Comparison of ENCODE assay signal across 8 cellular contexts in the genomic region with DNA sequence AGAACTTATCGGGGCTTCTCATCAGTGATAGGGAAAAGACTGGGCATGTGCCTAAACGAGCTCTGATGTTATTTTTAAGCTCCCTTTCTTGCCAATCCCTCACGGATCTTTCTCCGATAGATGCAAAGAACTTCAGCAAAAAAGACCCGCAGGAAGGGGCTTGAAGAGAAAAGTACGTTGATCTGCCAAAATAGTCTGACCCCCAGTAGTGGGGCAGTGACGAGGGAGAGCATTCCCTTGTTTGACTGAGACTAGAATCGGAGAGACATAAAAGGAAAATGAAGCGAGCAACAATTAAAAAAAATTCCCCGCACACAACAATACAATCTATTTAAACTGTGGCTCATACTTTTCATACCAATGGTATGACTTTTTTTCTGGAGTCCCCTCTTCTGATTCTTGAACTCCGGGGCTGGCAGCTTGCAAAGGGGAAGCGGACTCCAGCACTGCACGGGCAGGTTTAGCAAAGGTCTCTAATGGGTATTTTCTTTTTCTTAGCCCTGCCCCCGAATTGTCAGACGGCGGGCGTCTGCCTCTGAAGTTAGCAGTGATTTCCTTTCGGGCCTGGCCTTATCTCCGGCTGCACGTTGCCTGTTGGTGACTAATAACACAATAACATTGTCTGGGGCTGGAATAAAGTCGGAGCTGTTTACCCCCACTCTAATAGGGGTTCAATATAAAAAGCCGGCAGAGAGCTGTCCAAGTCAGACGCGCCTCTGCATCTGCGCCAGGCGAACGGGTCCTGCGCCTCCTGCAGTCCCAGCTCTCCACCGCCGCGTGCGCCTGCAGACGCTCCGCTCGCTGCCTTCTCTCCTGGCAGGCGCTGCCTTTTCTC. TPM values are rescaled to one million over a fixed set of nuclear protein-coding genes. Genes with fewer than 3 reads are reported as not detected.
A peak's percentile ranks its signal among the peaks of the same experiment; 100 is the strongest.
DNase-seq lines count a peak whose midpoint lies in the region; ATAC-seq and TF ChIP-seq lines count a peak whose summit lies in the region.

A gene (plus strand): TSS at position 707 of the 835 bp plus-strand sequence. CDS start 269 bp downstream, outside the sequence.

- POLR2A ChIA-PET in AG04450 (lab: Yijun Ruan, JAX): interaction anchor here (0.5 to 1.0 kb wide), 2 partner anchors 277 to 621 kb away, joined by 3 to 8 read pairs; a partner anchor contains a TSS
- POLR2A ChIA-PET in activated CD4-positive, alpha-beta memory T cell treated with anti-CD3 and anti-CD28 coated beads, Interleukin-2, amount 10 ng/mL, durations not matched to agents 7 days and 5 days (lab: Charles Lee): interaction anchor here (1.1 kb wide), 1 partner anchor 281 kb away, joined by 5 read pairs; no protein-coding TSS in a partner anchor

- no peaks in the 10 kb centered on the region for H3K36me3 Mint-ChIP-seq in activated CD4-positive, alpha-beta memory T cell treated with anti-CD3 and anti-CD28 coated beads, Interleukin-2, amount 10 ng/mL, durations not matched to agents 7 days and 5 days (ENCODE audit: low read depth)
- peaks cover 4% of the 10 kb centered on the region for H3K36me3 Mint-ChIP-seq in endothelial cell (ENCODE audit: low read depth, unreplicated experiment)

- H3K4me1 ChIP-seq in mesodermal cell (ENCODE audit: control insufficient read depth, insufficient read depth, low read length, poor library complexity, severe bottlenecking): peaks cover 33% of the 10 kb centered on the region

- peaks cover 47% of the 10 kb centered on the region for H3K27me3 Mint-ChIP-seq in activated CD4-positive, alpha-beta memory T cell treated with anti-CD3 and anti-CD28 coated beads, Interleukin-2, amount 10 ng/mL, durations not matched to agents 7 days and 5 days
- peaks cover 5% of the 10 kb centered on the region for H3K27me3 Mint-ChIP-seq in endothelial cell (ENCODE audit: unreplicated experiment)

- ATAC-seq in GM18517 (IDR thresholded peaks at IDR 0.05; ENCODE audit: unreplicated experiment): peak; percentile 53
- ATAC-seq in HG02973 (IDR thresholded peaks at IDR 0.05; ENCODE audit: unreplicated experiment): peak; percentile 71

- H3K27me3 ChIP-seq in AG04450 (ENCODE audit: control insufficient read depth, insufficient read depth, low read length): no peaks in the 10 kb centered on the region

- no peaks in the 10 kb centered on the region for H3K9me3 Mint-ChIP-seq in activated CD4-positive, alpha-beta memory T cell treated with anti-CD3 and anti-CD28 coated beads, Interleukin-2, amount 10 ng/mL, durations not matched to agents 7 days and 5 days
- no peaks in the 10 kb centered on the region for H3K9me3 Mint-ChIP-seq in endothelial cell (ENCODE audit: unreplicated experiment)

- TF ChIP-seq CTCF in AG04450 (IDR thresholded peaks at IDR 0.05; ENCODE audit: low read depth, low read length): peak; percentile 70
- peak; percentile 42 for TF ChIP-seq CTCF in endothelial cell (IDR thresholded peaks at IDR 0.05; ENCODE audit: unreplicated experiment)

- CTCF ChIA-PET in AG04450 (lab: Charles Lee): interaction anchor here (0.5 to 6.7 kb wide), 67 partner anchors 9 to 763 kb away, joined by 3 to 220 read pairs (median 4); no protein-coding TSS in a partner anchor
- CTCF ChIA-PET in activated CD4-positive, alpha-beta memory T cell treated with anti-CD3 and anti-CD28 coated beads, Interleukin-2, amount 10 ng/mL, durations not matched to agents 7 days and 5 days (lab: Charles Lee): interaction anchor here (0.5 to 3.4 kb wide), 27 partner anchors 9 to 706 kb away, joined by 3 to 56 read pairs (median 4); no protein-coding TSS in a partner anchor

- H3K4me1 Mint-ChIP-seq in activated CD4-positive, alpha-beta memory T cell treated with anti-CD3 and anti-CD28 coated beads, Interleukin-2, amount 10 ng/mL, durations not matched to agents 7 days and 5 days: peaks cover 13% of the 10 kb centered on the region
- H3K4me1 Mint-ChIP-seq in endothelial cell (ENCODE audit: unreplicated experiment): peaks cover 21% of the 10 kb centered on the region

- peak within 1 kb of the TSS; percentile 3 for H3K27ac Mint-ChIP-seq in activated CD4-positive, alpha-beta memory T cell treated with anti-CD3 and anti-CD28 coated beads, Interleukin-2, amount 10 ng/mL, durations not matched to agents 7 days and 5 days
- peak within 1 kb of the TSS; percentile 87 for H3K27ac Mint-ChIP-seq in endothelial cell (ENCODE audit: unreplicated experiment)

- H3K36me3 ChIP-seq in mesodermal cell (ENCODE audit: control insufficient read depth, insufficient read depth, low read length): peaks cover 39% of the 10 kb centered on the region

- WGBS in mesodermal cell (ENCODE audit: insufficient coverage in 2 of 2), 2 experiments: 1% methylated on average over 15 to 26 of the region's 36 CpGs

- H3K9me3 ChIP-seq in AG04450 (ENCODE audit: control insufficient read depth, insufficient read depth, low read length): no peaks in the 10 kb centered on the region
- no peaks in the 10 kb centered on the region for H3K9me3 ChIP-seq in mesodermal cell (ENCODE audit: control insufficient read depth, low read length)

- H3K27ac ChIP-seq in AG04450 (ENCODE audit: low read depth, low read length): peak within 1 kb of the TSS; percentile 88
- H3K27ac ChIP-seq in mesodermal cell (ENCODE audit: low read depth, low read length, severe bottlenecking): peak within 1 kb of the TSS; percentile 89

- H3K4me3 ChIP-seq in AG04450 (ENCODE audit: low read depth, low read length) (peak within 1 kb of the TSS; percentile 71), mesodermal cell (ENCODE audit: extremely low read depth, insufficient read depth, low read length, poor library complexity, severe bottlenecking) (peak within 1 kb of the TSS; percentile 63)

- DNase-seq in AG04450 (ENCODE audit: low read depth, low spot score) (peak; percentile 50), NCI-H2227 treated with DMSO at 0.1 percent for 48 hours (lab: John Stamatoyannopoulos, UW) (peak; percentile 78), endothelial cell (ENCODE audit: low spot score) (peak; percentile 85)
- DNase-seq in activated CD4-positive, alpha-beta memory T cell treated with anti-CD3 and anti-CD28 coated beads, Interleukin-2, amount 10 ng/mL, durations not matched to agents 7 days and 5 days: peak; percentile 55
- DNase-seq in stimulated activated CD8-positive, alpha-beta memory T cell treated with anti-CD3 and anti-CD28 coated beads, Interleukin-15, amount 100 ng/mL, for 48 hours (ENCODE audit: low read depth in 2 of 2): peak; percentile 40 to 44

- H3K4me3 Mint-ChIP-seq in activated CD4-positive, alpha-beta memory T cell treated with anti-CD3 and anti-CD28 coated beads, Interleukin-2, amount 10 ng/mL, durations not matched to agents 7 days and 5 days: peak within 1 kb of the TSS; percentile 62
- peak within 1 kb of the TSS; percentile 84 for H3K4me3 Mint-ChIP-seq in endothelial cell (ENCODE audit: unreplicated experiment)

RNA-seq across cellular contexts. Expression of the gene that starts here (rescaled TPM):
- 1.7 and 2.1 TPM in 2 replicates for polyA plus RNA-seq in AG04450 (2011; rRNA removed)
- 2.1 and 2.2 TPM in 2 replicates for polyA minus RNA-seq in AG04450 (2011; rRNA and poly(A)+ RNA removed)
- under 1 TPM in 1 of 2 experiments, not detected in 1; 0.10 TPM for total RNA-seq in activated CD4-positive, alpha-beta memory T cell treated with anti-CD3 and anti-CD28 coated beads, Interleukin-2, amount 10 ng/mL, durations not matched to agents 7 days and 5 days
- total RNA-seq in endothelial cell (ENCODE audit: unreplicated experiment): 8.3 TPM
- polyA plus RNA-seq in mesodermal cell (2013, experiment 1 of 2): 43.7 TPM
- 45.3 TPM for polyA plus RNA-seq in mesodermal cell (2013, experiment 2 of 2)

Comparison
In these comparisons a context has a peak if more than half of its experiments do, and no peak if none do; other contexts are left out.
1. Peak in every context shown above with its lines: DNase-seq, ATAC-seq, H3K4me3 ChIP-seq and H3K27ac ChIP-seq.
2. Peak in DNase-seq in activated CD4-positive, alpha-beta memory T cell treated with anti-CD3 and anti-CD28 coated beads, Interleukin-2, amount 10 ng/mL, durations not matched to agents 7 days and 5 days; RNA of the gene not detected or under 1 TPM.